In the genomic region with DNA sequence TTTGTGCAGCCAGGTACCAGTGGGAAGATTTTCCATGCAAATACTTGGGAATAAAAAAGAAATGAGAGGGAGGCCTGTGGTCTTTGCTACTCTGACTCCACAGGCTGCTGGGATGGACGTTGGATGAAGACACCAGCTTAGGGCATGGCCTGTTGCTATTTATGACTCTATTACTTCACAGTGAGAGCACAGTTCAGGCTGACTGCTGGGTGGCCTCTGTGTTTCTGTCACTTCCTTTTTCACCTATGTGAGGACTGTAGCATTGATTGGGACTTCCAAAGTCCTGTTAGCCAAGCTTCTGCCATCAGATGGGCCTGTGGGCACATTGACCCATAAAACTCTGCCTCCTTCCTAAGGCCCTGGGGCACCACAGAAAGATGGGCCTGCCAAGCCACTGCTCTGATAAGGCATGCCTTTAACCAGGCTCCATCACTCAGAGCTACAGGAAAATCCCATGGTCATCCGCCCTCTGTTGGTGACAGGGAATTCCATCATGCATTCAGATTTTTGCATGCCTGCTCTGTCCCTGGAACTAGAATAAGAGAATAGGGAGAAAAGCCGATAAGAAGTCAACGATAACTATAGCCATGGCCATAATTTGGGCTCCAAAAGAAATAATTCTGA, we compare ENCODE assay signal across 9 cellular contexts.
DNase-seq lines count a peak whose midpoint lies in the region; TF ChIP-seq lines count a peak whose summit lies in the region.
"Had no signal": no experiment of that assay in that cellular context is flagged by ENCODE, and none has a peak within 500 bp of the region (broad histone marks: within the 10 kb centered on the region; RNA-seq: fewer than 3 reads in every experiment).

No MANE protein-coding gene starts in this region.

- peaks cover 81% of the 10 kb centered on the region for H3K36me3 ChIP-seq in KOPT-K1 (ENCODE audit: insufficient read depth, low read length)

- H3K4me3 ChIP-seq in cardiac fibroblast (replicated peaks in 1 of 2; ENCODE audit: low read depth in 2 of 2, low read length in 2 of 2), result no peak overlapping the region
- H3K4me3 ChIP-seq: BLaER1 had no signal

- H3K4me3 Mint-ChIP-seq in nephron progenitor cell, result no peak overlapping the region

- no peaks in the 10 kb centered on the region for H3K9me3 Mint-ChIP-seq in nephron progenitor cell

- H3K4me1 Mint-ChIP-seq in nephron progenitor cell, result peaks cover 40% of the 10 kb centered on the region

- TF ChIP-seq CTCF in cardiac fibroblast (IDR thresholded peaks at IDR 0.05; ENCODE audit: low read depth, low read length) (peak; percentile 59), nephron progenitor cell (IDR thresholded peaks at IDR 0.05) (peak; percentile 61)

- no peaks in the 10 kb centered on the region for H3K9me3 ChIP-seq in KOPT-K1 (ENCODE audit: insufficient read depth, low read length, poor library complexity, severe bottlenecking)
- H3K9me3 ChIP-seq: BLaER1 had no signal

- peak overlapping the region; percentile 24 for H3K27ac ChIP-seq in KOPT-K1 (ENCODE audit: low read depth, low read length, poor library complexity, severe bottlenecking)
- H3K27ac ChIP-seq: BLaER1 had no signal

- DNase-seq in NCI-H1092 treated with DMSO at 0.1 percent for 48 hours (lab: John Stamatoyannopoulos, UW), result peak; percentile 35
- no peak for DNase-seq in NCI-H1092 (lab: John Stamatoyannopoulos, UW)
- peak; percentile 41 to 47 for DNase-seq in cardiac fibroblast (ENCODE audit: low read depth in 2 of 2)
- DNase-seq in nephron progenitor cell, result peak; percentile 27
- DNase-seq in superior temporal gyrus (ENCODE audit: extremely low spot score), result no peak
- DNase-seq in dedifferentiated amniotic fluid mesenchymal stem cell (ENCODE audit: extremely low spot score), result no peak
- no peak for DNase-seq in stimulated activated CD4-positive, alpha-beta T cell treated with anti-CD3 and anti-CD28 coated beads, Interleukin-15, amount 100 ng/mL, for 24 hours

- H3K36me3 Mint-ChIP-seq in nephron progenitor cell (ENCODE audit: low read depth), result no peaks in the 10 kb centered on the region

- no peak overlapping the region for H3K27ac Mint-ChIP-seq in nephron progenitor cell

- peaks cover 20% of the 10 kb centered on the region for H3K27me3 Mint-ChIP-seq in nephron progenitor cell (ENCODE audit: low read depth, poor library complexity)

Comparison
In these comparisons a context has a peak if more than half of its experiments do, and no peak if none do; other contexts are left out.
1. DNase-seq: peak in NCI-H1092 treated with DMSO at 0.1 percent for 48 hours (single experiment), cardiac fibroblast (2 of 2) and nephron progenitor cell (single experiment); none in NCI-H1092 (single experiment), superior temporal gyrus (single experiment), dedifferentiated amniotic fluid mesenchymal stem cell (single experiment) and stimulated activated CD4-positive, alpha-beta T cell treated with anti-CD3 and anti-CD28 coated beads, Interleukin-15, amount 100 ng/mL, for 24 hours (single experiment).